In the genomic region with DNA sequence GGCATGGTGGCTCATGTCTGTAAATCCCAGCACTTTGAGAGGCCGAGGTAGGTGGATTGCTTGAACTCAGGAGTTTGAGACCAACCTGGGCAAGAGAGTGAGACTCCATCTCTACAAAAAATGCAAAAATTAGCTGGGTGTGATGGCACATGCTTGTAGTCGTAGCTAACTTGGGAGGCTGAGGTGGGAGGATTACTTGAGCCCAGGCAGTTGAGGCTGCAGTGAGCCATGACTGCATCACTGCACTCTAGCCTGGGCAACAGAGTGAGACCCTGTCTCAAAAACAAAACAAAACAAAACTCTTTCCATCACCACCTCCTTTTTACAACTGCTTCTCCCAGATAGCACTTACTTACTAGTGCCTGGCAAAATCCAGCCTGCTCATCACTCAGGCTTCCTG, we compare ENCODE assay signal across 24 cellular contexts.
DNase-seq lines count a peak whose midpoint lies in the region; ATAC-seq, FAIRE-seq and TF ChIP-seq lines count a peak whose summit lies in the region.
"Had no signal": no experiment of that assay in that cellular context is flagged by ENCODE, and none has a peak within 500 bp of the region (broad histone marks: within the 10 kb centered on the region; RNA-seq: fewer than 3 reads in every experiment).

No MANE protein-coding gene starts in this region.

- intact Hi-C loops in gastrocnemius medialis (cut with DNase I; ENCODE audit: low total_unique reads), result loop anchor here (2.0 to 5.0 kb wide), 5 partner anchors 43 to 215 kb away; partner anchors contain the start of gene ZFHX3

- WGBS in A549 (ENCODE audit: missing lambda C conversion rate), result 88% methylated on average over 2 of the region's 2 CpGs

- peak overlapping the region; percentile 19 to 38; a peak in 4 of 6 replicates for H3K27ac ChIP-seq in A549
- no peak overlapping the region for H3K27ac ChIP-seq in HEK293 (ENCODE audit: extremely low read depth, low read depth, low read length)
- peak overlapping the region; percentile 63 to 73 (median 70) for H3K27ac ChIP-seq in gastrocnemius medialis
- H3K27ac ChIP-seq: GM23248, PC-9, SK-N-MC had no signal

- no peak for TF ChIP-seq POLR2A in A549 (IDR thresholded peaks at IDR 0.05; ENCODE audit: low read length)
- TF ChIP-seq POLR2A in gastrocnemius medialis (IDR thresholded peaks at IDR 0.05), result no peak

- TF ChIP-seq CTCF in A549 (IDR thresholded peaks at IDR 0.05), result no peak
- TF ChIP-seq CTCF in HEK293 (tag by site-specific recombination; IDR thresholded peaks at IDR 0.05), result no peak
- TF ChIP-seq CTCF in brain (conservative IDR thresholded peaks at IDR 0.05), result no peak
- TF ChIP-seq CTCF in gastrocnemius medialis (IDR thresholded peaks at IDR 0.05 in 4 of 5, conservative IDR thresholded peaks at IDR 0.05 in 1 of 5), result no peak

- H3K4me1 ChIP-seq in A549, result peaks cover 26% of the 10 kb centered on the region
- H3K4me1 ChIP-seq in HEK293 (ENCODE audit: control insufficient read depth, insufficient read depth, low read length), result no peaks in the 10 kb centered on the region
- H3K4me1 ChIP-seq in gastrocnemius medialis, result peaks cover 27 to 32% of the 10 kb centered on the region in 2 donors

- CTCF ChIA-PET in A549 (lab: Yijun Ruan, JAX) (interaction anchor here (0.6 to 5.0 kb wide), 7 partner anchors 12 to 926 kb away, joined by 3 to 90 read pairs (median 9); no protein-coding TSS in a partner anchor), HEK293 (lab: Yijun Ruan, JAX) (interaction anchor here (0.6 to 3.9 kb wide), 6 partner anchors 12 to 500 kb away, joined by 3 to 54 read pairs (median 4); no protein-coding TSS in a partner anchor)

- FAIRE-seq in A549 (lab: Jason Lieb, UNC), result no peak
- FAIRE-seq: GM12892 had no signal

- no peak for TF ChIP-seq EP300 in A549 (IDR thresholded peaks at IDR 0.05)

- H3K36me3 ChIP-seq in HEK293 (ENCODE audit: control insufficient read depth in 2 of 2, insufficient read depth in 1 of 2, low read length in 2 of 2), result peaks cover 0 to 15% of the 10 kb centered on the region in 2 experiments; a peak in 2 of 3 replicates
- no peaks in the 10 kb centered on the region for H3K36me3 ChIP-seq in gastrocnemius medialis
- H3K36me3 ChIP-seq: MG63 had no signal

- POLR2A ChIA-PET in A549 (lab: Yijun Ruan, JAX) (no interaction called here), HEK293 (lab: Yijun Ruan, JAX) (no interaction called here)

- H3K4me2 ChIP-seq in A549, result peak overlapping the region; percentile 30; the same call in 2 of the 3 replicates
- H3K4me2 ChIP-seq: PC-9 had no signal

- in situ Hi-C loops in gastrocnemius medialis (cut with MboI; ENCODE audit: low sequenced_read_pairs in 4 of 4), result loop anchor here (10.0 to 25.0 kb wide), 4 partner anchors 221 to 361 kb away; no protein-coding TSS in a partner anchor

- ATAC-seq in A549, result no peak
- ATAC-seq in gastrocnemius medialis, result no peak
- ATAC-seq in HG03097 (IDR thresholded peaks at IDR 0.05; ENCODE audit: low FRiP score, unreplicated experiment), result no peak

- H3K9me3 ChIP-seq in A549 (no peaks in the 10 kb centered on the region), HEK293 (ENCODE audit: control insufficient read depth, insufficient read depth, low read depth, low read length) (no peaks in the 10 kb centered on the region), gastrocnemius medialis (no peaks in the 10 kb centered on the region)
- H3K9me3 ChIP-seq: MG63 had no signal

- DNase-seq in A549 (ENCODE audit: low read depth in 1 of 2, low spot score in 1 of 2) (no peak), gastrocnemius medialis (no peak), NCI-H1930 (lab: John Stamatoyannopoulos, UW) (no peak), NCI-H345 treated with DMSO at 0.1 percent for 48 hours (lab: John Stamatoyannopoulos, UW; ENCODE audit: unreplicated experiment) (no peak)
- DNase-seq: 8988T, AML-193, Calu3, DMS79 treated with DMSO at 0.1 percent for 48 hours, GM23248, H7, IMR-90, KG1, MG63, NCI-H1105 treated with DMSO at 0.1 percent for 48 hours, NCI-H2029 treated with DMSO at 0.1 percent for 48 hours, NCI-H526 treated with DMSO at 0.1 percent for 48 hours, PC-9, SIG-M5, SW 1271 had no signal

- no peaks in the 10 kb centered on the region for H3K27me3 ChIP-seq in gastrocnemius medialis
- H3K27me3 ChIP-seq: MG63 had no signal

- no peak overlapping the region for H3K4me3 Mint-ChIP-seq in brain

- no peaks in the 10 kb centered on the region for H3K27me3 Mint-ChIP-seq in brain

- H3K4me1 Mint-ChIP-seq in brain, result peaks cover 86% of the 10 kb centered on the region

- peaks cover 12% of the 10 kb centered on the region for H3K36me3 Mint-ChIP-seq in brain

- peak overlapping the region in 3 of 5 experiments; percentile 21 to 90 (median 55) for H3K27ac Mint-ChIP-seq in brain

- H3K4me3 ChIP-seq in A549 (no peak overlapping the region), HEK293 (ENCODE audit: low read depth, low read length) (no peak overlapping the region), gastrocnemius medialis (no peak overlapping the region)
- H3K4me3 ChIP-seq: GM23248, MG63, PC-9, SK-N-MC had no signal

- TF ChIP-seq RAD21 in A549 (conservative IDR thresholded peaks at IDR 0.05 in 1 of 2, IDR thresholded peaks at IDR 0.05 in 1 of 2), result no peak

- no peaks in the 10 kb centered on the region for H3K9me3 Mint-ChIP-seq in brain

TF ChIP-seq in A549, 52 proteins besides CTCF, POLR2A, EP300 and RAD21:
- TF ChIP-seq, protein P1, sequence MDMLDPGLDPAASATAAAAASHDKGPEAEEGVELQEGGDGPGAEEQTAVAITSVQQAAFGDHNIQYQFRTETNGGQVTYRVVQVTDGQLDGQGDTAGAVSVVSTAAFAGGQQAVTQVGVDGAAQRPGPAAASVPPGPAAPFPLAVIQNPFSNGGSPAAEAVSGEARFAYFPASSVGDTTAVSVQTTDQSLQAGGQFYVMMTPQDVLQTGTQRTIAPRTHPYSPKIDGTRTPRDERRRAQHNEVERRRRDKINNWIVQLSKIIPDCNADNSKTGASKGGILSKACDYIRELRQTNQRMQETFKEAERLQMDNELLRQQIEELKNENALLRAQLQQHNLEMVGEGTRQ (IDR thresholded peaks at IDR 0.05), result no peak
- TF ChIP-seq KDM5A (IDR thresholded peaks at IDR 0.05) (no peak), CHD2 (IDR thresholded peaks at IDR 0.05; ENCODE audit: low read length, partially characterized antibody) (no peak), ZC3H11A (IDR thresholded peaks at IDR 0.05) (no peak), SMC3 (IDR thresholded peaks at IDR 0.05) (no peak), MYC (IDR thresholded peaks at IDR 0.05; ENCODE audit: borderline replicate concordance, low read length) (no peak), FOXS1 (CRISPR knock-in tag; IDR thresholded peaks at IDR 0.05) (no peak), CBX8 (IDR thresholded peaks at IDR 0.05) (no peak), E2F6 (IDR thresholded peaks at IDR 0.05; ENCODE audit: borderline replicate concordance, low read depth) (no peak), CBX2 (IDR thresholded peaks at IDR 0.05; ENCODE audit: borderline replicate concordance, low read depth) (no peak), BHLHE40 (IDR thresholded peaks at IDR 0.05; ENCODE audit: low read depth, low read length) (no peak), HDAC2 (IDR thresholded peaks at IDR 0.05) (no peak), FOSB (CRISPR knock-in tag; IDR thresholded peaks at IDR 0.05) (no peak)

TF ChIP-seq in HEK293, 187 proteins besides CTCF, POLR2A, EP300 and RAD21:
- TF ChIP-seq ZNF335 (tag by site-specific recombination; conservative IDR thresholded peaks at IDR 0.05), result no peak
- TF ChIP-seq ZNF488 (tag by site-specific recombination; IDR thresholded peaks at IDR 0.05), result no peak
- TF ChIP-seq ZNF660 (tag by site-specific recombination; IDR thresholded peaks at IDR 0.05), result no peak
- TF ChIP-seq ZNF121 (tag by site-specific recombination; IDR thresholded peaks at IDR 0.05), result peak; percentile 91
